In genomic region chr18:12391487-12392136, GRCh38 we compare ENCODE assay signal across 8 cellular contexts. TPM values are rescaled to one million over a fixed set of nuclear protein-coding genes. Genes with fewer than 3 reads are reported as not detected.
A peak's percentile ranks its signal among the peaks of the same experiment; 100 is the strongest.
DNase-seq lines count a peak whose midpoint lies in the region; TF ChIP-seq lines count a peak whose summit lies in the region.

No MANE protein-coding gene starts in this region.

- no peaks in the 10 kb centered on the region for H3K9me3 ChIP-seq in HEK293 (ENCODE audit: control insufficient read depth, insufficient read depth, low read depth, low read length)

- DNase-seq in GDM1 (lab: John Stamatoyannopoulos, UW), result peak; percentile 18
- DNase-seq in NCI-H2196 (lab: John Stamatoyannopoulos, UW; ENCODE audit: unreplicated experiment), result peak; percentile 84
- peak; percentile 33 to 40 for DNase-seq in activated CD4-positive, alpha-beta T cell treated with anti-CD3 and anti-CD28 coated beads, Interleukin-2, amount 50 U/mL, for 4 hours
- peak; percentile 55 for DNase-seq in endothelial cell (ENCODE audit: low spot score)
- peak; percentile 42 for DNase-seq in mesendoderm
- DNase-seq in superior temporal gyrus (ENCODE audit: extremely low spot score), result peak; percentile 89
- DNase-seq in T1000 (lab: John Stamatoyannopoulos, UW), result no peak

- no peaks in the 10 kb centered on the region for H3K36me3 ChIP-seq in HEK293 (ENCODE audit: control insufficient read depth in 2 of 2, insufficient read depth in 1 of 2, low read length in 2 of 2)
- no peaks in the 10 kb centered on the region for H3K36me3 ChIP-seq in mesendoderm (ENCODE audit: control insufficient read depth, insufficient read depth, low read length)

- H3K4me1 ChIP-seq in HEK293 (ENCODE audit: control insufficient read depth, insufficient read depth, low read length) (no peaks in the 10 kb centered on the region), mesendoderm (ENCODE audit: control insufficient read depth, low read depth, low read length) (no peaks in the 10 kb centered on the region)

- H3K4me3 ChIP-seq in HEK293 (ENCODE audit: low read depth, low read length) (no peak overlapping the region), mesendoderm (ENCODE audit: low read length) (no peak overlapping the region)

- H3K23ac ChIP-seq in mesendoderm (ENCODE audit: low read length), result no peak overlapping the region

- no peak overlapping the region for H3K4me2 ChIP-seq in mesendoderm (ENCODE audit: low read length)

- no peak overlapping the region for H2BK15ac ChIP-seq in mesendoderm (replicated peaks; ENCODE audit: low read depth)

- TF ChIP-seq CTCF in HEK293 (tag by site-specific recombination; IDR thresholded peaks at IDR 0.05) (peak; percentile 73), endothelial cell (IDR thresholded peaks at IDR 0.05; ENCODE audit: unreplicated experiment) (peak; percentile 51)

- no peak overlapping the region for H3K4ac ChIP-seq in mesendoderm (ENCODE audit: low read depth, low read length)

- H3K79me1 ChIP-seq in mesendoderm (ENCODE audit: low read length), result no peaks in the 10 kb centered on the region

- CTCF ChIA-PET in HEK293 (lab: Yijun Ruan, JAX), result interaction anchor here (0.5 to 6.1 kb wide), 67 partner anchors 8 to 820 kb away, joined by 3 to 118 read pairs (median 4); partner anchors contain the start of genes PRELID3A and SPIRE1

- H3K27me3 ChIP-seq in mesendoderm (ENCODE audit: insufficient read depth, low read length, poor library complexity), result no peaks in the 10 kb centered on the region

- no peaks in the 10 kb centered on the region for H3K9me3 Mint-ChIP-seq in endothelial cell (ENCODE audit: unreplicated experiment)

- no peak overlapping the region for H2BK5ac ChIP-seq in mesendoderm (ENCODE audit: low read length)

- H3K36me3 Mint-ChIP-seq in endothelial cell (ENCODE audit: low read depth, unreplicated experiment), result no peaks in the 10 kb centered on the region

- H3K56ac ChIP-seq in mesendoderm (ENCODE audit: low read length), result no peak overlapping the region

- no peaks in the 10 kb centered on the region for H3K79me2 ChIP-seq in mesendoderm (ENCODE audit: control insufficient read depth, insufficient read depth, low read length)

- no peak overlapping the region for H3K27ac ChIP-seq in HEK293 (ENCODE audit: extremely low read depth, low read depth, low read length)
- no peak overlapping the region for H3K27ac ChIP-seq in mesendoderm (ENCODE audit: low read depth, low read length)

- no peak overlapping the region for H2BK120ac ChIP-seq in mesendoderm (ENCODE audit: low read depth, low read length)

- peaks cover 1% of the 10 kb centered on the region for H3K27me3 Mint-ChIP-seq in endothelial cell (ENCODE audit: unreplicated experiment)

- H3K27ac Mint-ChIP-seq in endothelial cell (ENCODE audit: unreplicated experiment), result no peak overlapping the region

- H3K9ac ChIP-seq in mesendoderm (ENCODE audit: low read length), result no peak overlapping the region

- no CpG with 5 or more reads among the region's 9 CpGs for WGBS in mesendoderm (ENCODE audit: extremely low coverage, insufficient coverage, low lambda C conversion rate)

- POLR2A ChIA-PET in HEK293 (lab: Yijun Ruan, JAX), result interaction anchor here (0.6 to 0.7 kb wide), 2 partner anchors 259 to 268 kb away, joined by 3 to 5 read pairs; no protein-coding TSS in a partner anchor

- H3K4me3 Mint-ChIP-seq in endothelial cell (ENCODE audit: unreplicated experiment), result no peak overlapping the region

- H2AK5ac ChIP-seq in mesendoderm (ENCODE audit: low read length), result no peak overlapping the region

- H3K4me1 Mint-ChIP-seq in endothelial cell (ENCODE audit: unreplicated experiment), result peaks cover 3% of the 10 kb centered on the region

- no peak overlapping the region for H4K8ac ChIP-seq in mesendoderm (ENCODE audit: low read depth, low read length)

- H3K18ac ChIP-seq in mesendoderm (ENCODE audit: low read length), result no peak overlapping the region

- H4K5ac ChIP-seq in mesendoderm (ENCODE audit: low read length), result no peak overlapping the region

TF ChIP-seq in HEK293, 187 proteins besides CTCF, POLR2A, EP300 and RAD21:
- no peak for TF ChIP-seq ZNF121 (tag by site-specific recombination; IDR thresholded peaks at IDR 0.05)
- no peak for TF ChIP-seq ZNF19 (tag by site-specific recombination; IDR thresholded peaks at IDR 0.05; ENCODE audit: low read depth)
- no peak for TF ChIP-seq ZNF214 (tag by site-specific recombination; IDR thresholded peaks at IDR 0.05; ENCODE audit: borderline replicate concordance)
- peak; percentile 56; the same call in 1 of the 2 replicates for TF ChIP-seq ZNF600 (tag by site-specific recombination; IDR thresholded peaks at IDR 0.05)
- TF ChIP-seq ZNF2 (tag by site-specific recombination; IDR thresholded peaks at IDR 0.05), result no peak
- TF ChIP-seq SETDB1 (IDR thresholded peaks at IDR 0.05; ENCODE audit: insufficient read length, low read length), result no peak
- TF ChIP-seq BCL11B (tag by site-specific recombination; IDR thresholded peaks at IDR 0.05; ENCODE audit: low read depth), result no peak
- TF ChIP-seq ZNF654 (tag by site-specific recombination; IDR thresholded peaks at IDR 0.05; ENCODE audit: low read depth), result peak; percentile 91
- TF ChIP-seq GLI2 (tag by site-specific recombination; IDR thresholded peaks at IDR 0.05; ENCODE audit: borderline replicate concordance, low read depth), result no peak
- TF ChIP-seq ZSCAN30 (tag by site-specific recombination; IDR thresholded peaks at IDR 0.05), result peak; percentile 54
- TF ChIP-seq SP7 (tag by site-specific recombination; IDR thresholded peaks at IDR 0.05), result 0 out of 2 replicates have a peak, but pooled peaks have one; percentile 14
- TF ChIP-seq ZNF140 (tag by site-specific recombination; IDR thresholded peaks at IDR 0.05), result no peak
- no peak for TF ChIP-seq ZNF221 (tag by site-specific recombination; IDR thresholded peaks at IDR 0.05; ENCODE audit: borderline replicate concordance)
- TF ChIP-seq ZBTB8A (tag by site-specific recombination; IDR thresholded peaks at IDR 0.05), result no peak
- TF ChIP-seq ZNF660 (tag by site-specific recombination; IDR thresholded peaks at IDR 0.05), result peak; percentile 31; the same call in 1 of the 2 replicates
- TF ChIP-seq ZNF677 (tag by site-specific recombination; IDR thresholded peaks at IDR 0.05), result no peak
- no peak for TF ChIP-seq ZNF785 (tag by site-specific recombination; IDR thresholded peaks at IDR 0.05)

RNA-seq across cellular contexts. Expression of gene AFG3L2, which starts 14.6 kb away (rescaled TPM):
- total RNA-seq in endothelial cell (ENCODE audit: unreplicated experiment), result 47.7 TPM
- 52.6 TPM for polyA plus RNA-seq in mesendoderm (2013, experiment 1 of 2)
- polyA plus RNA-seq in mesendoderm (2013, experiment 2 of 2), result 52.4 TPM

RNA-seq across cellular contexts. Expression of gene PRELID3A, which starts 16.1 kb away (rescaled TPM):
- total RNA-seq in endothelial cell (ENCODE audit: unreplicated experiment), result 1.5 TPM
- 4.7 TPM for polyA plus RNA-seq in mesendoderm (2013, experiment 1 of 2)
- 5.1 TPM for polyA plus RNA-seq in mesendoderm (2013, experiment 2 of 2)
